ENCODE assay signal across 15 cellular contexts in the genomic region with DNA sequence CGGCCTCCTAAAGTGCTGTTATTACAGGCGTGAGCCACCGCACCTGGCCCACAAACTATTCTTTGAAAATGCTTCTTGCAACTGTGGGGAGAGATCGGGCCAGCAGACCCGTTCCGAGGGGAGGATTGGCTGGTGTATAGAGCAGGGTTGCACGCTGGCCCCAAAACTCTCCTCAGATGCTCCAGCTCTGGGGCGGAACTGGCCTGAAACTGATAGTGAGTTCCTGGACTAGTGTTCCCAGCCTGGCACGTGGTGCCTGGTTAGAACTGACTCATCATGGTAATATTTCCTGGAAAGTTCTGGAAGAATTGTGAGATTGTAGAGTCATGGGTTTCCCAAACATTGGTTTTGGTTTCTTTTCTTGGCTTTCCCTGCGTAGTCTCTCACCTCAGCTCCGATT.
A peak's percentile ranks its signal among the peaks of the same experiment; 100 is the strongest.
DNase-seq lines count a peak whose midpoint lies in the region; ATAC-seq and TF ChIP-seq lines count a peak whose summit lies in the region.
"Had no signal": no experiment of that assay in that cellular context is flagged by ENCODE, and none has a peak within 500 bp of the region (broad histone marks: within the 10 kb centered on the region; RNA-seq: fewer than 3 reads in every experiment).

No MANE protein-coding gene starts in this region.

- DNase-seq in Right ventricle myocardium superior (peak; percentile 42), cardiac septum (ENCODE audit: low spot score) (no peak), cardiac fibroblast (ENCODE audit: low read depth in 2 of 2) (peak; percentile 79 to 86), right cardiac atrium (peak; percentile 50 to 73 (median 58)), aorta (peak; percentile 77 to 85), NCI-H1694 (lab: John Stamatoyannopoulos, UW) (no peak)
- DNase-seq in stimulated activated CD4-positive, alpha-beta T cell treated with anti-CD3 and anti-CD28 coated beads, Interleukin-2, amount 100 ng/mL, for 24 hours, result no peak
- DNase-seq: activated CD4-positive, alpha-beta T cell treated with anti-CD3 and anti-CD28 coated beads for 1 hour; activated gamma-delta T cell treated with Interleukin-2 at 50 U/mL for 16 hours; DND-41; effector memory CD8-positive, alpha-beta T cell; NCI-H446 treated with DMSO at 0.1 percent for 48 hours had no signal

- H3K27me3 ChIP-seq in right cardiac atrium (ENCODE audit: control insufficient read depth, insufficient read depth) (no peaks in the 10 kb centered on the region), aorta (ENCODE audit: control insufficient read depth in 1 of 2, insufficient read depth in 2 of 2, low read length in 1 of 2) (no peaks in the 10 kb centered on the region)
- H3K27me3 ChIP-seq: tibial nerve had no signal

- no peak overlapping the region for H3K4me3 ChIP-seq in cardiac fibroblast (replicated peaks in 1 of 2; ENCODE audit: low read depth in 2 of 2, low read length in 2 of 2)
- no peak overlapping the region for H3K4me3 ChIP-seq in right cardiac atrium (ENCODE audit: low read length)
- H3K4me3 ChIP-seq in aorta (ENCODE audit: low read length in 2 of 2), result peak overlapping the region in 1 of 2 donors; percentile 38
- H3K4me3 ChIP-seq: tibial nerve had no signal

- 85% methylated on average over 11 of the region's 11 CpGs for WGBS in right cardiac atrium
- 29 to 33% methylated on average over 11 of the region's 11 CpGs for WGBS in aorta, 2 donors

- no peaks in the 10 kb centered on the region for H3K36me3 ChIP-seq in aorta (ENCODE audit: control insufficient read depth in 1 of 2, insufficient read depth in 2 of 2, low read length in 1 of 2)
- H3K36me3 ChIP-seq: tibial nerve had no signal

- H3K4me1 ChIP-seq in right cardiac atrium (ENCODE audit: control insufficient read depth, insufficient read depth, low read length), result peaks cover 2% of the 10 kb centered on the region
- H3K4me1 ChIP-seq in aorta (ENCODE audit: control insufficient read depth in 1 of 2, insufficient read depth in 2 of 2, low read length in 2 of 2), result peaks cover 4 to 10% of the 10 kb centered on the region in 2 donors
- H3K4me1 ChIP-seq: parathyroid adenoma had no signal

- H3K27ac ChIP-seq in right cardiac atrium (ENCODE audit: low read length), result no peak overlapping the region
- H3K27ac ChIP-seq in aorta (ENCODE audit: low read depth in 1 of 2, low read length in 2 of 2), result peak overlapping the region; percentile 69 to 94
- H3K27ac ChIP-seq: parathyroid adenoma had no signal

- intact Hi-C loops in Right ventricle myocardium superior (cut with DNase I), result no loop called here
- intact Hi-C loops in cardiac septum (cut with DNase I), result no loop called here
- intact Hi-C loops in right cardiac atrium (cut with DNase I), result no loop called here
- intact Hi-C loops in aorta (cut with DNase I), result loop anchor here in 1 of 2 donors (10.0 kb wide), 1 partner anchor 74 kb away; no protein-coding TSS in a partner anchor

- H3K9me3 ChIP-seq in right cardiac atrium (ENCODE audit: control insufficient read depth, low read length) (no peaks in the 10 kb centered on the region), aorta (ENCODE audit: control insufficient read depth, low read length) (no peaks in the 10 kb centered on the region)
- H3K9me3 ChIP-seq: tibial nerve had no signal

- no peak for TF ChIP-seq CTCF in cardiac fibroblast (IDR thresholded peaks at IDR 0.05; ENCODE audit: low read depth, low read length)

- ATAC-seq in Right ventricle myocardium superior (ENCODE audit: poor library complexity) (no peak), right cardiac atrium (peak; percentile 68 to 86), aorta (ENCODE audit: low FRiP score) (peak; percentile 83), HG02642 (IDR thresholded peaks at IDR 0.05; ENCODE audit: poor library complexity, unreplicated experiment) (no peak)
- ATAC-seq: effector memory CD8-positive, alpha-beta T cell had no signal

Comparison
In these comparisons a context has a peak if more than half of its experiments do, and no peak if none do; other contexts are left out.
1. ATAC-seq: peak in right cardiac atrium (2 of 2) and aorta (single experiment); none in Right ventricle myocardium superior (single experiment) and HG02642 (single experiment).
2. DNase-seq: peak in Right ventricle myocardium superior (single experiment), cardiac fibroblast (2 of 2), right cardiac atrium (3 of 3) and aorta (2 of 2); none in cardiac septum (single experiment), NCI-H1694 (single experiment) and stimulated activated CD4-positive, alpha-beta T cell treated with anti-CD3 and anti-CD28 coated beads, Interleukin-2, amount 100 ng/mL, for 24 hours (0 of 2).